ENCODE assay signal across 21 cellular contexts in genomic region chr17:44266402-44267164, GRCh38. TPM values are rescaled to one million over a fixed set of nuclear protein-coding genes. Genes with fewer than 3 reads are reported as not detected.
A peak's percentile ranks its signal among the peaks of the same experiment; 100 is the strongest.
DNase-seq lines count a peak whose midpoint lies in the region; ATAC-seq and TF ChIP-seq lines count a peak whose summit lies in the region.
"Had no signal": no experiment of that assay in that cellular context is flagged by ENCODE, and none has a peak within 500 bp of the region (broad histone marks: within the 10 kb centered on the region; RNA-seq: fewer than 3 reads in every experiment).

No MANE protein-coding gene starts in this region.

- intact Hi-C loops in dorsolateral prefrontal cortex (cut with DNase I): no loop called here

- H3K4me3 ChIP-seq in dorsolateral prefrontal cortex: no peak overlapping the region
- H3K4me3 ChIP-seq: cardiac muscle cell, upper lobe of left lung had no signal

- no peak for ATAC-seq in stimulated activated memory B cell treated with anti-CD40 and anti-IgM and Interleukin-4, amounts not matched to agents 10 μg/mL and 1 μg/mL and 100 μg/mL, for 72 hours
- ATAC-seq: activated CD4-positive, alpha-beta T cell treated with anti-CD3 and anti-CD28 coated beads for 36 hours; left ventricle myocardium superior had no signal

- no peaks in the 10 kb centered on the region for H3K27me3 ChIP-seq in dorsolateral prefrontal cortex
- H3K27me3 ChIP-seq: cardiac muscle cell, upper lobe of left lung had no signal

- H3K27me3 Mint-ChIP-seq in activated naive CD4-positive, alpha-beta T cell treated with anti-CD3 and anti-CD28 coated beads, Interleukin-2, amount 10 ng/mL, durations not matched to agents 7 days and 5 days: peaks cover 22% of the 10 kb centered on the region
- H3K27me3 Mint-ChIP-seq in stimulated activated memory B cell treated with anti-CD40 and anti-IgM and Interleukin-4, amounts not matched to agents 10 μg/mL and 1 μg/mL and 100 μg/mL, for 72 hours: peaks cover 13% of the 10 kb centered on the region
- H3K27me3 Mint-ChIP-seq: activated CD4-positive, alpha-beta T cell treated with anti-CD3 and anti-CD28 coated beads for 36 hours; activated naive CD8-positive, alpha-beta T cell; CD8-positive, alpha-beta memory T cell had no signal

- H3K4me3 Mint-ChIP-seq in activated naive CD4-positive, alpha-beta T cell treated with anti-CD3 and anti-CD28 coated beads, Interleukin-2, amount 10 ng/mL, durations not matched to agents 7 days and 5 days: no peak overlapping the region
- H3K4me3 Mint-ChIP-seq in stimulated activated memory B cell treated with anti-CD40 and anti-IgM and Interleukin-4, amounts not matched to agents 10 μg/mL and 1 μg/mL and 100 μg/mL, for 72 hours: no peak overlapping the region
- H3K4me3 Mint-ChIP-seq: activated CD4-positive, alpha-beta T cell treated with anti-CD3 and anti-CD28 coated beads for 36 hours; activated naive CD8-positive, alpha-beta T cell; HFFc6; T-helper 1 cell treated with Interleukin-12 subunit alpha and Interleukin-12 subunit beta and Interleukin-4 antibody, amounts not matched to agents 30 μg/mL and 1 μg/mL, for 36 hours had no signal

- CTCF ChIA-PET in activated naive CD4-positive, alpha-beta T cell treated with anti-CD3 and anti-CD28 coated beads, Interleukin-2, amount 10 ng/mL, durations not matched to agents 7 days and 5 days (lab: Charles Lee): no interaction called here

- TF ChIP-seq CTCF in dorsolateral prefrontal cortex (IDR thresholded peaks at IDR 0.05 in 54 of 56, conservative IDR thresholded peaks at IDR 0.05 in 2 of 56; ENCODE audit: low read depth in 1 of 56, partially characterized antibody in 56 of 56): no peak

- peak overlapping the region; percentile 29 for H3K27ac Mint-ChIP-seq in activated naive CD4-positive, alpha-beta T cell treated with anti-CD3 and anti-CD28 coated beads, Interleukin-2, amount 10 ng/mL, durations not matched to agents 7 days and 5 days
- H3K27ac Mint-ChIP-seq in stimulated activated memory B cell treated with anti-CD40 and anti-IgM and Interleukin-4, amounts not matched to agents 10 μg/mL and 1 μg/mL and 100 μg/mL, for 72 hours: no peak overlapping the region
- H3K27ac Mint-ChIP-seq: activated CD4-positive, alpha-beta T cell treated with anti-CD3 and anti-CD28 coated beads for 36 hours; activated naive CD8-positive, alpha-beta T cell; HFFc6; T-helper 1 cell treated with Interleukin-12 subunit alpha and Interleukin-12 subunit beta and Interleukin-4 antibody, amounts not matched to agents 30 μg/mL and 1 μg/mL, for 36 hours had no signal

- no peak overlapping the region for H3K27ac ChIP-seq in dorsolateral prefrontal cortex
- H3K27ac ChIP-seq: cardiac muscle cell, KMS-11, upper lobe of left lung had no signal

- H3K36me3 Mint-ChIP-seq in activated naive CD4-positive, alpha-beta T cell treated with anti-CD3 and anti-CD28 coated beads, Interleukin-2, amount 10 ng/mL, durations not matched to agents 7 days and 5 days: no peaks in the 10 kb centered on the region
- H3K36me3 Mint-ChIP-seq in stimulated activated memory B cell treated with anti-CD40 and anti-IgM and Interleukin-4, amounts not matched to agents 10 μg/mL and 1 μg/mL and 100 μg/mL, for 72 hours: no peaks in the 10 kb centered on the region
- H3K36me3 Mint-ChIP-seq: activated naive CD8-positive, alpha-beta T cell; CD8-positive, alpha-beta memory T cell had no signal

- no peak for DNase-seq in activated naive CD4-positive, alpha-beta T cell treated with anti-CD3 and anti-CD28 coated beads, Interleukin-2, amount 10 ng/mL, durations not matched to agents 7 days and 5 days
- DNase-seq in activated naive CD4-positive, alpha-beta T cell treated with Interleukin-2 at 50 U/mL for 16 hours: no peak
- DNase-seq in RKO (ENCODE audit: low spot score): peak; percentile 8
- DNase-seq in dermis blood vessel endothelial cell: peak; percentile 8
- no peak for DNase-seq in dorsolateral prefrontal cortex
- no peak for DNase-seq in NCI-H2081 (lab: John Stamatoyannopoulos, UW)
- no peak for DNase-seq in activated CD8-positive, alpha-beta memory T cell treated with anti-CD3 and anti-CD28 coated beads for 24 hours
- DNase-seq: activated CD4-positive, alpha-beta T cell treated with anti-CD3 and anti-CD28 coated beads for 36 hours; CD8-positive, alpha-beta memory T cell; HFFc6; left ventricle myocardium superior; NCI-H187 treated with DMSO at 0.1 percent for 48 hours; NCI-H526; posterior cingulate gyrus; stimulated activated naive CD4-positive, alpha-beta T cell; upper lobe of left lung had no signal

- H3K9me3 Mint-ChIP-seq in activated naive CD4-positive, alpha-beta T cell treated with anti-CD3 and anti-CD28 coated beads, Interleukin-2, amount 10 ng/mL, durations not matched to agents 7 days and 5 days: no peaks in the 10 kb centered on the region
- no peaks in the 10 kb centered on the region for H3K9me3 Mint-ChIP-seq in stimulated activated memory B cell treated with anti-CD40 and anti-IgM and Interleukin-4, amounts not matched to agents 10 μg/mL and 1 μg/mL and 100 μg/mL, for 72 hours
- H3K9me3 Mint-ChIP-seq: CD8-positive, alpha-beta memory T cell; HFFc6; T-helper 1 cell treated with Interleukin-12 subunit alpha and Interleukin-12 subunit beta and Interleukin-4 antibody, amounts not matched to agents 30 μg/mL and 1 μg/mL, for 36 hours had no signal

- no peaks in the 10 kb centered on the region for H3K4me1 Mint-ChIP-seq in activated naive CD4-positive, alpha-beta T cell treated with anti-CD3 and anti-CD28 coated beads, Interleukin-2, amount 10 ng/mL, durations not matched to agents 7 days and 5 days
- H3K4me1 Mint-ChIP-seq in stimulated activated memory B cell treated with anti-CD40 and anti-IgM and Interleukin-4, amounts not matched to agents 10 μg/mL and 1 μg/mL and 100 μg/mL, for 72 hours: no peaks in the 10 kb centered on the region
- H3K4me1 Mint-ChIP-seq: activated CD4-positive, alpha-beta T cell treated with anti-CD3 and anti-CD28 coated beads for 36 hours; CD8-positive, alpha-beta memory T cell had no signal

RNA-seq across cellular contexts. Expression of gene SLC4A1, which starts 1.4 kb away (rescaled TPM):
- not detected in 2 replicates for total RNA-seq in dermis blood vessel endothelial cell
- total RNA-seq in dorsolateral prefrontal cortex: 1 to 10 TPM in 33 of 120 experiments, under 1 TPM in 62, not detected in 25; 0.08 to 6.2 (median 0.68) TPM
- total RNA-seq: activated CD4-positive, alpha-beta T cell treated with anti-CD3 and anti-CD28 coated beads for 36 hours; cardiac muscle cell; CD8-positive, alpha-beta memory T cell; HFFc6; left ventricle myocardium superior had no signal

RNA-seq across cellular contexts. Expression of gene RUNDC3A, which starts 41.8 kb away (rescaled TPM):
- total RNA-seq in dermis blood vessel endothelial cell: under 0.01 TPM in 1 of 2 replicates, not detected in the other
- 100 to 1,000 TPM; 123 to 489 (median 370) TPM for total RNA-seq in dorsolateral prefrontal cortex
- total RNA-seq: CD8-positive, alpha-beta memory T cell had no signal

RNA-seq across cellular contexts. Expression of gene UBTF, which starts 47.1 kb away (rescaled TPM):
- 59.2 and 68.4 TPM in 2 replicates for total RNA-seq in dermis blood vessel endothelial cell
- total RNA-seq in dorsolateral prefrontal cortex: 10 to 100 TPM; 56.2 to 94.1 (median 72.5) TPM

RNA-seq across cellular contexts. Expression of gene SLC25A39, which starts 58.0 kb away (rescaled TPM):
- total RNA-seq in dermis blood vessel endothelial cell (88.8 and 120 TPM in 2 replicates), dorsolateral prefrontal cortex (100 to 1,000 TPM in 1 of 120 experiments, 10 to 100 TPM in 119; 42.3 to 102 (median 61.2) TPM)

Comparison
In these comparisons a context has a peak if more than half of its experiments do, and no peak if none do; other contexts are left out.
1. DNase-seq: peak in RKO (single experiment) and dermis blood vessel endothelial cell (single experiment); none in activated naive CD4-positive, alpha-beta T cell treated with anti-CD3 and anti-CD28 coated beads, Interleukin-2, amount 10 ng/mL, durations not matched to agents 7 days and 5 days (single experiment), activated naive CD4-positive, alpha-beta T cell treated with Interleukin-2 at 50 U/mL for 16 hours (single experiment), dorsolateral prefrontal cortex (0 of 10), NCI-H2081 (0 of 2) and activated CD8-positive, alpha-beta memory T cell treated with anti-CD3 and anti-CD28 coated beads for 24 hours (single experiment).
2. RNA of gene RUNDC3A, which starts 41.8 kb away (total RNA-seq): 123 to 489 TPM in dorsolateral prefrontal cortex; under 0.01 TPM in dermis blood vessel endothelial cell; every median in the first group is over 100 times any median in the second.